ENCODE assay signal across 1 cellular context in the genomic region with DNA sequence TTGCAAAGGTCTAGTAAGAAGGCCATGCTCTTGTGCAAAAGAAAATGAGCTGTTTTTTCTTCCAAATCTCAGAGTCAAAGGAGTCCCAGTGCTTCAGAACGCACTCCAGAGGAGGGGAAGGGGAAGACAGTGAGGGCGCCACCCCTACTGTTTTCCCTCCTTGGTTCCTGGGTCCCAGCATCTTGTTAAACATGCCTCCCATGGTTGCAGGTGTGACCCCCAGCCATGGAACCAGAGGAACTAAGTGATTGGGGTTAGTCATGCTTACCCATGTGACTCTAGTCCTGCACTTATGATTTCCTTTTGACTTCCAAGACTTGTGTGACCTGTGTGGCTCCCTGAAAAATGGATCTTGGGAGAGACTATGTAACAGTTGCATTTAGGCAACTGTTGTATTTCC.
TF ChIP-seq lines count a peak whose summit lies in the region.

No MANE protein-coding gene starts in this region.

TF ChIP-seq in SK-N-SH treated with all-trans-retinoic acid at 6 μM for 48 hours, 23 proteins besides CTCF, POLR2A, EP300 and RAD21 (continued from another document):
- no peak for TF ChIP-seq TSHZ2 (CRISPR knock-in tag; IDR thresholded peaks at IDR 0.05)
- no peak for TF ChIP-seq PPARA (CRISPR knock-in tag; IDR thresholded peaks at IDR 0.05; ENCODE audit: borderline replicate concordance)
- no peak for TF ChIP-seq RARB (CRISPR knock-in tag; IDR thresholded peaks at IDR 0.05)
- TF ChIP-seq ISL1 (CRISPR knock-in tag; IDR thresholded peaks at IDR 0.05): no peak
